Comparison of ENCODE assay signal across 1 cellular context in the genomic region with DNA sequence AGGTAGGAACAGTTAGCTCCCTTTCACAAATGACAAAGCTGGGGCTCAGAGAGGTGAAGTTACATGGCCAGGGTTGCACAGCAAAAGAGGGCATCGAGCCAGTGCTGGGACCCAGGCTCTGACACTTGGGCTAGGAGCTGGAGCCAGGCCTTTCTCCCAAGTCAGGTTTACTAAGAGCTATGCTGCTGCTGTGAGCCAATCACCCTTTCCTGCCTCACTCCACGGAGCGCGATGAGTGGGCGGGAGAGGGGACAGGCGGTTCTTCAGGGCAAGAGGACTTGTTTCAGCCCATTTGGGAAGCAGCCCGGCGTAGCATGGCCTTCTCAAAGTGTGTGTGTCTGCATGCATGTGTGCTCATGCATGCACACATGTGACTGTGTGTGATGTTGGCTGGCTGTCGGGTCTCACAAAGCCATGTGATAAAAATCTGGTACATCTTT.
TF ChIP-seq lines count a peak whose summit lies in the region.

No MANE protein-coding gene starts in this region.

TF ChIP-seq in IMR-90, 13 proteins besides CTCF, POLR2A, EP300 and RAD21:
- no peak for TF ChIP-seq CEBPB (IDR thresholded peaks at IDR 0.05; ENCODE audit: low read depth, low read length)
- no peak for TF ChIP-seq RCOR1 (IDR thresholded peaks at IDR 0.05; ENCODE audit: insufficient replicate concordance, low read length)
- TF ChIP-seq BHLHE40 (IDR thresholded peaks at IDR 0.05; ENCODE audit: low read depth, low read length) = no peak
- TF ChIP-seq NFE2L2 (IDR thresholded peaks at IDR 0.05; ENCODE audit: low read depth, low read length) = no peak
- TF ChIP-seq, protein P1, sequence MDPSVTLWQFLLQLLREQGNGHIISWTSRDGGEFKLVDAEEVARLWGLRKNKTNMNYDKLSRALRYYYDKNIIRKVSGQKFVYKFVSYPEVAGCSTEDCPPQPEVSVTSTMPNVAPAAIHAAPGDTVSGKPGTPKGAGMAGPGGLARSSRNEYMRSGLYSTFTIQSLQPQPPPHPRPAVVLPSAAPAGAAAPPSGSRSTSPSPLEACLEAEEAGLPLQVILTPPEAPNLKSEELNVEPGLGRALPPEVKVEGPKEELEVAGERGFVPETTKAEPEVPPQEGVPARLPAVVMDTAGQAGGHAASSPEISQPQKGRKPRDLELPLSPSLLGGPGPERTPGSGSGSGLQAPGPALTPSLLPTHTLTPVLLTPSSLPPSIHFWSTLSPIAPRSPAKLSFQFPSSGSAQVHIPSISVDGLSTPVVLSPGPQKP (IDR thresholded peaks at IDR 0.05; ENCODE audit: borderline replicate concordance, low read depth, low read length) = no peak
- TF ChIP-seq MXI1 (IDR thresholded peaks at IDR 0.05; ENCODE audit: borderline replicate concordance, low read depth, low read length) = no peak
- TF ChIP-seq, protein P2, sequence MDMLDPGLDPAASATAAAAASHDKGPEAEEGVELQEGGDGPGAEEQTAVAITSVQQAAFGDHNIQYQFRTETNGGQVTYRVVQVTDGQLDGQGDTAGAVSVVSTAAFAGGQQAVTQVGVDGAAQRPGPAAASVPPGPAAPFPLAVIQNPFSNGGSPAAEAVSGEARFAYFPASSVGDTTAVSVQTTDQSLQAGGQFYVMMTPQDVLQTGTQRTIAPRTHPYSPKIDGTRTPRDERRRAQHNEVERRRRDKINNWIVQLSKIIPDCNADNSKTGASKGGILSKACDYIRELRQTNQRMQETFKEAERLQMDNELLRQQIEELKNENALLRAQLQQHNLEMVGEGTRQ (IDR thresholded peaks at IDR 0.05; ENCODE audit: low read depth, low read length) = no peak
- TF ChIP-seq MAFK (IDR thresholded peaks at IDR 0.05; ENCODE audit: low read depth, low read length) = no peak
- no peak for TF ChIP-seq MAZ (IDR thresholded peaks at IDR 0.05; ENCODE audit: borderline replicate concordance, low read depth, low read length)
- no peak for TF ChIP-seq CHD1 (IDR thresholded peaks at IDR 0.05; ENCODE audit: low read depth, low read length)
- no peak for TF ChIP-seq RFX5 (IDR thresholded peaks at IDR 0.05; ENCODE audit: low read depth, low read length)
- TF ChIP-seq SMC3 (IDR thresholded peaks at IDR 0.05; ENCODE audit: low read depth, low read length) = no peak
- no peak for TF ChIP-seq FOS (IDR thresholded peaks at IDR 0.05; ENCODE audit: low read depth, low read length)
TF ChIP-seq in IMR-90: peak in this region for 0.
